9 cellular contexts compared by ENCODE assay signal in the genomic region with DNA sequence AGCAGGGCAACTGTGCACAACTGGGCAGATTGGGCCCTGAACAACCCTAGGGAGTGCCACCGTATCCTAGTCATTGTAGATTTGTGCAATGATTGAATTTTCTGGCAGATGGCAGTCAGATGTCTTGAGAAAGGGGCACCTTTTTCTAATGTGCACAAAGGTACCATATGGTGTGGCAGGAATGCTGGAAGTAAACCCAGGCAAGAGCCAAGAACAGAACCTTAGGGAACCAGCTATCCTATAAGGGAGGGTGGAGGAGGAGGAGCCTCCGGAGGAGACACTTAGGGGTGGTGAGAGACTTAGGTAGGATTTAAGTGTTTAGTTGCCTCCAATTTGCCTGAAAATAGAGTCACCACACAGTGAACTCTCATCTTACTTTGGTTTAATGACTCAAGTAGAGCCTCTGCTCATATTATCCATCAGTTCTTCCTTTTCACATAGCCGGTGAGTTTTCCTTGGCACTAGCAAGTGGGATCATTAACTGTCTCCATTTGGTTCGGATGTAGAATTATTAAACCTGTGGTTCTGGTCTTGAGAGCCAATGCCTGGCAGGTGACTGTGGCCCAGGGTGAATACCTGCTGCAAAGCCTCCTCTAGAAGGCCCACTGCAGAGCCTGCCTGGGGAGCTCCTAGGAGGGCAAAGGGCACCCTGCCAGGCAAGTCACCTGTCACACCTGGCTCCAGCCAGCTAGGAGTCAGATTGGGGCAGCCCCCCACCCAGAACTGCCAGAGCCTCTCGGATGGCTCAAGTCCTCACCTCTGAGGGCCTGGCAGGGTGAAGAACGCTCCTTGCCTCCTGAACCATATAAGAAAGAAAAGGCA.
DNase-seq lines count a peak whose midpoint lies in the region; ATAC-seq and TF ChIP-seq lines count a peak whose summit lies in the region.
"Had no signal": no experiment of that assay in that cellular context is flagged by ENCODE, and none has a peak within 500 bp of the region (broad histone marks: within the 10 kb centered on the region; RNA-seq: fewer than 3 reads in every experiment).

No MANE protein-coding gene starts in this region.

- peaks cover 96% of the 10 kb centered on the region for H3K4me1 Mint-ChIP-seq in activated naive CD4-positive, alpha-beta T cell treated with anti-CD3 and anti-CD28 coated beads for 36 hours (ENCODE audit: low read depth)
- H3K4me1 Mint-ChIP-seq in activated T-helper 1 cell treated with anti-CD3 and anti-CD28 coated beads, Interleukin-12 subunit alpha, Interleukin-12 subunit beta, Interleukin-2, Interleukin-4 antibody, amounts not matched to agents 30 ng/mL and 10 ng/mL and 1 ng/mL, durations not matched to agents 14 hours and 24 hours and 36 hours (ENCODE audit: low read depth), result peaks cover 83% of the 10 kb centered on the region
- H3K4me1 Mint-ChIP-seq in type B pancreatic cell (ENCODE audit: unreplicated experiment), result peaks cover 4% of the 10 kb centered on the region

- peak; percentile 57 for DNase-seq in activated naive CD4-positive, alpha-beta T cell treated with anti-CD3 and anti-CD28 coated beads for 36 hours
- DNase-seq in activated naive CD4-positive, alpha-beta T cell (lab: John Stamatoyannopoulos, UW), result no peak
- no peak for DNase-seq in activated T-helper 1 cell treated with anti-CD3 and anti-CD28 coated beads, Interleukin-12 subunit alpha, Interleukin-12 subunit beta, Interleukin-2, Interleukin-4 antibody, amounts not matched to agents 30 ng/mL and 10 ng/mL and 1 ng/mL, durations not matched to agents 14 hours and 24 hours and 36 hours (ENCODE audit: low spot score)
- no peak for DNase-seq in left lung
- no peak for DNase-seq in type B pancreatic cell (ENCODE audit: extremely low spot score, unreplicated experiment)
- no peak for DNase-seq in Ammon's horn (ENCODE audit: low spot score)
- no peak for DNase-seq in NCI-H526 (lab: John Stamatoyannopoulos, UW)

- H3K9me3 Mint-ChIP-seq in activated naive CD4-positive, alpha-beta T cell treated with anti-CD3 and anti-CD28 coated beads for 36 hours, result no peaks in the 10 kb centered on the region
- no peaks in the 10 kb centered on the region for H3K9me3 Mint-ChIP-seq in activated T-helper 1 cell treated with anti-CD3 and anti-CD28 coated beads, Interleukin-12 subunit alpha, Interleukin-12 subunit beta, Interleukin-2, Interleukin-4 antibody, amounts not matched to agents 30 ng/mL and 10 ng/mL and 1 ng/mL, durations not matched to agents 14 hours and 24 hours and 36 hours
- no peaks in the 10 kb centered on the region for H3K9me3 Mint-ChIP-seq in type B pancreatic cell

- no peak overlapping the region for H3K4me3 ChIP-seq in left lung
- H3K4me3 ChIP-seq: K562 had no signal

- ATAC-seq in left lung (no peak), GM18909 (IDR thresholded peaks at IDR 0.05; ENCODE audit: poor library complexity, unreplicated experiment) (no peak)
- ATAC-seq: K562 had no signal

- H3K27me3 ChIP-seq in left lung, result no peaks in the 10 kb centered on the region

- peak overlapping the region; percentile 63 to 72 for H3K27ac ChIP-seq in left lung

- H3K36me3 Mint-ChIP-seq in activated naive CD4-positive, alpha-beta T cell treated with anti-CD3 and anti-CD28 coated beads for 36 hours (ENCODE audit: low read depth), result peaks cover 51% of the 10 kb centered on the region
- peaks cover 53% of the 10 kb centered on the region for H3K36me3 Mint-ChIP-seq in activated T-helper 1 cell treated with anti-CD3 and anti-CD28 coated beads, Interleukin-12 subunit alpha, Interleukin-12 subunit beta, Interleukin-2, Interleukin-4 antibody, amounts not matched to agents 30 ng/mL and 10 ng/mL and 1 ng/mL, durations not matched to agents 14 hours and 24 hours and 36 hours (ENCODE audit: low read depth)
- peaks cover 4% of the 10 kb centered on the region for H3K36me3 Mint-ChIP-seq in type B pancreatic cell

- no peaks in the 10 kb centered on the region for H3K27me3 Mint-ChIP-seq in activated naive CD4-positive, alpha-beta T cell treated with anti-CD3 and anti-CD28 coated beads for 36 hours (ENCODE audit: low read depth)
- H3K27me3 Mint-ChIP-seq in activated T-helper 1 cell treated with anti-CD3 and anti-CD28 coated beads, Interleukin-12 subunit alpha, Interleukin-12 subunit beta, Interleukin-2, Interleukin-4 antibody, amounts not matched to agents 30 ng/mL and 10 ng/mL and 1 ng/mL, durations not matched to agents 14 hours and 24 hours and 36 hours (ENCODE audit: insufficient read depth), result no peaks in the 10 kb centered on the region
- H3K27me3 Mint-ChIP-seq in type B pancreatic cell, result no peaks in the 10 kb centered on the region

- H3K4me3 Mint-ChIP-seq in activated naive CD4-positive, alpha-beta T cell treated with anti-CD3 and anti-CD28 coated beads for 36 hours, result peak overlapping the region; percentile 56
- H3K4me3 Mint-ChIP-seq in activated T-helper 1 cell treated with anti-CD3 and anti-CD28 coated beads, Interleukin-12 subunit alpha, Interleukin-12 subunit beta, Interleukin-2, Interleukin-4 antibody, amounts not matched to agents 30 ng/mL and 10 ng/mL and 1 ng/mL, durations not matched to agents 14 hours and 24 hours and 36 hours, result no peak overlapping the region
- H3K4me3 Mint-ChIP-seq in type B pancreatic cell, result no peak overlapping the region

- H3K27ac Mint-ChIP-seq in activated naive CD4-positive, alpha-beta T cell treated with anti-CD3 and anti-CD28 coated beads for 36 hours, result peak overlapping the region; percentile 100
- H3K27ac Mint-ChIP-seq in activated T-helper 1 cell treated with anti-CD3 and anti-CD28 coated beads, Interleukin-12 subunit alpha, Interleukin-12 subunit beta, Interleukin-2, Interleukin-4 antibody, amounts not matched to agents 30 ng/mL and 10 ng/mL and 1 ng/mL, durations not matched to agents 14 hours and 24 hours and 36 hours, result peak overlapping the region; percentile 88
- H3K27ac Mint-ChIP-seq in type B pancreatic cell, result peak overlapping the region; percentile 34

- CTCF ChIA-PET in activated naive CD4-positive, alpha-beta T cell treated with anti-CD3 and anti-CD28 coated beads for 36 hours (lab: Charles Lee), result interaction anchor here (0.9 to 3.7 kb wide), 8 partner anchors 11 to 214 kb away, joined by 3 to 15 read pairs (median 3); no protein-coding TSS in a partner anchor

- intact Hi-C loops in activated naive CD4-positive, alpha-beta T cell treated with anti-CD3 and anti-CD28 coated beads for 36 hours (cut with micrococcal nuclease), result loop anchor here (1.0 to 2.0 kb wide), 8 partner anchors 8 to 184 kb away; a partner anchor contains a TSS
- intact Hi-C loops in activated T-helper 1 cell treated with anti-CD3 and anti-CD28 coated beads, Interleukin-12 subunit alpha, Interleukin-12 subunit beta, Interleukin-2, Interleukin-4 antibody, amounts not matched to agents 30 ng/mL and 10 ng/mL and 1 ng/mL, durations not matched to agents 14 hours and 24 hours and 36 hours (cut with micrococcal nuclease), result loop anchor here (1.0 to 2.0 kb wide), 5 partner anchors 8 to 150 kb away; no protein-coding TSS in a partner anchor
- intact Hi-C loops in left lung (cut with DNase I), result no loop called here

- H3K9me3 ChIP-seq in left lung, result no peaks in the 10 kb centered on the region

- TF ChIP-seq CTCF in left lung (IDR thresholded peaks at IDR 0.05) (no peak), type B pancreatic cell (conservative IDR thresholded peaks at IDR 0.05) (no peak)

- H3K4me1 ChIP-seq in left lung, result peaks cover 19 to 73% of the 10 kb centered on the region in 2 donors

- H3K36me3 ChIP-seq in left lung, result no peaks in the 10 kb centered on the region

Comparison
In these comparisons a context has a peak if more than half of its experiments do, and no peak if none do; other contexts are left out.
1. H3K27ac Mint-ChIP-seq: peak in every context shown above with its lines; median percentile 100 in activated naive CD4-positive, alpha-beta T cell treated with anti-CD3 and anti-CD28 coated beads for 36 hours; 88 in activated T-helper 1 cell treated with anti-CD3 and anti-CD28 coated beads, Interleukin-12 subunit alpha, Interleukin-12 subunit beta, Interleukin-2, Interleukin-4 antibody, amounts not matched to agents 30 ng/mL and 10 ng/mL and 1 ng/mL, durations not matched to agents 14 hours and 24 hours and 36 hours; 34 in type B pancreatic cell.
2. intact Hi-C loops: an anchor here in activated naive CD4-positive, alpha-beta T cell treated with anti-CD3 and anti-CD28 coated beads for 36 hours (1.0 to 2.0 kb wide) and activated T-helper 1 cell treated with anti-CD3 and anti-CD28 coated beads, Interleukin-12 subunit alpha, Interleukin-12 subunit beta, Interleukin-2, Interleukin-4 antibody, amounts not matched to agents 30 ng/mL and 10 ng/mL and 1 ng/mL, durations not matched to agents 14 hours and 24 hours and 36 hours (1.0 to 2.0 kb wide); none called in left lung.